ENCODE assay signal across 14 cellular contexts in the genomic region with DNA sequence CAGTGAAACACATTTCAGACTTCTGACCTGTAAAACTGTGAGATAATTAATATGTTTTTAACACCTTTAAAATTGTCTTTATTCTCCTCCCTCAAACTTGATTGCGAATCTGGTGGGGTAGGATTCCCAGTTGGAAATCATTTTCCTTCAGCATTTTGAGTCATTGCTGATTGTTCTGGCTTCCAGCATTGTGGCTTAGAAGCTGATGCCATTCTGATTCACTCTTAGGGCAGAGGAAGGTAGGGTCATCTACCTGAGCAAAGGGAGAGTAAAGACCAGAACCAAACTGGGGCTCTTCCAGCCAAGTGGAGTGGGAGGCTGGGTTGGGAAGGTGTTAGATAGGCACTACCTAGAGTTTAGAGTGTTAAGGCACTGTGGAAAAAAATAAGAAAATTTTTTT.
DNase-seq lines count a peak whose midpoint lies in the region; ATAC-seq and TF ChIP-seq lines count a peak whose summit lies in the region.
"Had no signal": no experiment of that assay in that cellular context is flagged by ENCODE, and none has a peak within 500 bp of the region (broad histone marks: within the 10 kb centered on the region; RNA-seq: fewer than 3 reads in every experiment).

No MANE protein-coding gene starts in this region.

- H3K27ac ChIP-seq in GM23248 (no peak overlapping the region), RWPE2 (ENCODE audit: poor library complexity, severe bottlenecking) (no peak overlapping the region)
- H3K27ac ChIP-seq: A549, C4-2B, HL-60 had no signal

- H3K79me2 ChIP-seq in GM23248 (ENCODE audit: insufficient read depth), result peaks cover 24% of the 10 kb centered on the region

- WGBS in GM23248 (ENCODE audit: low coverage in 1 of 2, low lambda C conversion rate in 2 of 2, missing lambda C conversion rate in 2 of 2), 2 experiments, result 96 to 100% methylated on average over 1 of the region's 1 CpG

- no peaks in the 10 kb centered on the region for H3K9me3 ChIP-seq in GM23248 (ENCODE audit: low read depth)
- H3K9me3 ChIP-seq in RWPE2 (ENCODE audit: severe bottlenecking), result no peaks in the 10 kb centered on the region
- H3K9me3 ChIP-seq: A549, BE2C had no signal

- H2AFZ ChIP-seq in GM23248, result no peak overlapping the region

- no peak overlapping the region for H3K9ac ChIP-seq in GM23248

- no peaks in the 10 kb centered on the region for H3K4me1 Mint-ChIP-seq in activated T-helper 17 cell treated with anti-CD3 and anti-CD28 coated beads, Interleukin-2, amount 50 U/mL, for 72 hours
- no peaks in the 10 kb centered on the region for H3K4me1 Mint-ChIP-seq in stimulated activated naive B cell treated with anti-CD40 and anti-IgM and Interleukin-4, amounts not matched to agents 10 μg/mL and 1 μg/mL and 100 μg/mL, for 72 hours
- H3K4me1 Mint-ChIP-seq: CD4-positive, alpha-beta memory T cell had no signal

- no peak overlapping the region for H3K4me2 ChIP-seq in GM23248 (ENCODE audit: unreplicated experiment)
- H3K4me2 ChIP-seq: A549 had no signal

- peaks cover 47% of the 10 kb centered on the region for H3K36me3 ChIP-seq in GM23248 (ENCODE audit: low read depth)
- peaks cover 33% of the 10 kb centered on the region for H3K36me3 ChIP-seq in RWPE2 (ENCODE audit: low read depth)

- H3K27me3 Mint-ChIP-seq in activated T-helper 17 cell treated with anti-CD3 and anti-CD28 coated beads, Interleukin-2, amount 50 U/mL, for 72 hours, result no peaks in the 10 kb centered on the region
- H3K27me3 Mint-ChIP-seq in stimulated activated naive B cell treated with anti-CD40 and anti-IgM and Interleukin-4, amounts not matched to agents 10 μg/mL and 1 μg/mL and 100 μg/mL, for 72 hours, result no peaks in the 10 kb centered on the region
- H3K27me3 Mint-ChIP-seq: CD4-positive, alpha-beta memory T cell had no signal

- in situ Hi-C loops in GM23248 (cut with MboI), result no loop called here

- no peak overlapping the region for H3K27ac Mint-ChIP-seq in activated T-helper 17 cell treated with anti-CD3 and anti-CD28 coated beads, Interleukin-2, amount 50 U/mL, for 72 hours
- no peak overlapping the region for H3K27ac Mint-ChIP-seq in stimulated activated naive B cell treated with anti-CD40 and anti-IgM and Interleukin-4, amounts not matched to agents 10 μg/mL and 1 μg/mL and 100 μg/mL, for 72 hours
- H3K27ac Mint-ChIP-seq: CD4-positive, alpha-beta memory T cell had no signal

- peaks cover 16% of the 10 kb centered on the region; the same call in 1 of the 2 replicates for H3F3A ChIP-seq in GM23248 (ENCODE audit: insufficient read depth)

- H3K36me3 Mint-ChIP-seq in activated T-helper 17 cell treated with anti-CD3 and anti-CD28 coated beads, Interleukin-2, amount 50 U/mL, for 72 hours (ENCODE audit: low read depth), result peaks cover 8% of the 10 kb centered on the region
- H3K36me3 Mint-ChIP-seq in stimulated activated naive B cell treated with anti-CD40 and anti-IgM and Interleukin-4, amounts not matched to agents 10 μg/mL and 1 μg/mL and 100 μg/mL, for 72 hours, result peaks cover 23 to 43% of the 10 kb centered on the region in 2 donors

- DNase-seq in GM23248 (peak; percentile 27), RWPE2 (ENCODE audit: low spot score) (no peak), epithelial cell of esophagus (ENCODE audit: low read depth) (peak; percentile 73), kidney tubule cell (ENCODE audit: low spot score) (peak; percentile 63), NCI-H2081 (lab: John Stamatoyannopoulos, UW) (no peak)
- DNase-seq in stimulated activated naive B cell treated with anti-CD40 and anti-IgM and Interleukin-4, amounts not matched to agents 10 μg/mL and 1 μg/mL and 100 μg/mL, for 72 hours, result no peak
- DNase-seq: BE2C; CD4-positive, alpha-beta memory T cell; DMS79; HCEC 1CT had no signal

- no peak overlapping the region for H3K4me3 Mint-ChIP-seq in activated T-helper 17 cell treated with anti-CD3 and anti-CD28 coated beads, Interleukin-2, amount 50 U/mL, for 72 hours
- H3K4me3 Mint-ChIP-seq in stimulated activated naive B cell treated with anti-CD40 and anti-IgM and Interleukin-4, amounts not matched to agents 10 μg/mL and 1 μg/mL and 100 μg/mL, for 72 hours, result no peak overlapping the region
- H3K4me3 Mint-ChIP-seq: CD4-positive, alpha-beta memory T cell had no signal

- H4K20me1 ChIP-seq in GM23248 (ENCODE audit: insufficient read depth), result no peaks in the 10 kb centered on the region

- H3K27me3 ChIP-seq in GM23248 (replicated peaks; ENCODE audit: insufficient read depth) (no peaks in the 10 kb centered on the region), RWPE2 (ENCODE audit: insufficient read depth, poor library complexity, severe bottlenecking) (no peaks in the 10 kb centered on the region)
- H3K27me3 ChIP-seq: BE2C had no signal

- H3K4me1 ChIP-seq in GM23248 (ENCODE audit: insufficient read depth) (no peaks in the 10 kb centered on the region), RWPE2 (ENCODE audit: insufficient read depth, poor library complexity, severe bottlenecking) (peaks cover 2% of the 10 kb centered on the region)
- H3K4me1 ChIP-seq: A549, BE2C had no signal

- H3K9me3 Mint-ChIP-seq in activated T-helper 17 cell treated with anti-CD3 and anti-CD28 coated beads, Interleukin-2, amount 50 U/mL, for 72 hours, result no peaks in the 10 kb centered on the region
- H3K9me3 Mint-ChIP-seq in stimulated activated naive B cell treated with anti-CD40 and anti-IgM and Interleukin-4, amounts not matched to agents 10 μg/mL and 1 μg/mL and 100 μg/mL, for 72 hours, result peaks cover 2 to 10% of the 10 kb centered on the region in 2 donors

- H3K9me2 ChIP-seq in GM23248 (ENCODE audit: insufficient read depth), result no peaks in the 10 kb centered on the region

- ATAC-seq in RWPE2 (ENCODE audit: low read depth), result peak; percentile 77
- ATAC-seq in activated T-helper 17 cell treated with anti-CD3 and anti-CD28 coated beads, Interleukin-2, amount 50 U/mL, for 72 hours (replicated peaks), result no peak
- ATAC-seq in stimulated activated naive B cell treated with anti-CD40 and anti-IgM and Interleukin-4, amounts not matched to agents 10 μg/mL and 1 μg/mL and 100 μg/mL, for 72 hours (replicated peaks), result no peak
- ATAC-seq: A549 had no signal

- TF ChIP-seq CTCF in RWPE2 (IDR thresholded peaks at IDR 0.05; ENCODE audit: poor library complexity, severe bottlenecking), result no peak
- no peak for TF ChIP-seq CTCF in epithelial cell of esophagus (IDR thresholded peaks at IDR 0.05; ENCODE audit: insufficient read depth, low read depth, low read length, missing control alignments)

- H3K4me3 ChIP-seq in GM23248, result no peak overlapping the region
- no peak overlapping the region for H3K4me3 ChIP-seq in RWPE2 (ENCODE audit: severe bottlenecking)
- H3K4me3 ChIP-seq in epithelial cell of esophagus (ENCODE audit: low read length), result no peak overlapping the region
- H3K4me3 ChIP-seq: A549 had no signal

Comparison
In these comparisons a context has a peak if more than half of its experiments do, and no peak if none do; other contexts are left out.
1. DNase-seq: peak in GM23248 (single experiment), epithelial cell of esophagus (single experiment) and kidney tubule cell (single experiment); none in RWPE2 (single experiment), NCI-H2081 (0 of 2) and stimulated activated naive B cell treated with anti-CD40 and anti-IgM and Interleukin-4, amounts not matched to agents 10 μg/mL and 1 μg/mL and 100 μg/mL, for 72 hours (single experiment).